8 cellular contexts compared by ENCODE assay signal in genomic region chr6:156719720-156720563, GRCh38. TPM values are rescaled to one million over a fixed set of nuclear protein-coding genes. Genes with fewer than 3 reads are reported as not detected.
DNase-seq lines count a peak whose midpoint lies in the region; ATAC-seq and TF ChIP-seq lines count a peak whose summit lies in the region.

No MANE protein-coding gene starts in this region.

- CTCF ChIA-PET in activated CD4-positive, alpha-beta memory T cell treated with anti-CD3 and anti-CD28 coated beads for 36 hours (lab: Charles Lee), result interaction anchor here (1.2 to 1.8 kb wide), 2 partner anchors 20 to 34 kb away, joined by 3 to 5 read pairs; no protein-coding TSS in a partner anchor

- peak; percentile 71 for ATAC-seq in GM23338

- H3F3A ChIP-seq in GM23338 (replicated peaks; ENCODE audit: low read depth) (peaks cover 20% of the 10 kb centered on the region), MM.1S (ENCODE audit: insufficient read depth, low read length) (0 out of 2 replicates have a peak, but pooled peaks cover 7% of the 10 kb centered on the region)

- peaks cover 35% of the 10 kb centered on the region for H3K4me1 Mint-ChIP-seq in GM23338
- H3K4me1 Mint-ChIP-seq in activated CD4-positive, alpha-beta memory T cell treated with anti-CD3 and anti-CD28 coated beads for 36 hours (ENCODE audit: low read depth), result peaks cover 17% of the 10 kb centered on the region

- H3K9me2 ChIP-seq in GM23338 (ENCODE audit: insufficient read depth) (0 out of 2 replicates have a peak, but pooled peaks cover 4% of the 10 kb centered on the region), MM.1S (replicated peaks; ENCODE audit: insufficient read depth, low read length) (no peaks in the 10 kb centered on the region)

- H3K9me3 Mint-ChIP-seq in GM23338, result peaks cover 6% of the 10 kb centered on the region; the same call in 1 of the 3 replicates
- H3K9me3 Mint-ChIP-seq in activated CD4-positive, alpha-beta memory T cell treated with anti-CD3 and anti-CD28 coated beads for 36 hours, result no peaks in the 10 kb centered on the region

- H3K4me1 ChIP-seq in ES-I3 (ENCODE audit: insufficient read depth, low read length) (peaks cover 17% of the 10 kb centered on the region), GM23338 (ENCODE audit: insufficient read depth) (peaks cover 37% of the 10 kb centered on the region), MM.1S (ENCODE audit: low read length) (peaks cover 8% of the 10 kb centered on the region)

- peaks cover 20% of the 10 kb centered on the region for H3K27me3 Mint-ChIP-seq in GM23338 (ENCODE audit: insufficient read depth, low read depth, poor library complexity)
- H3K27me3 Mint-ChIP-seq in activated CD4-positive, alpha-beta memory T cell treated with anti-CD3 and anti-CD28 coated beads for 36 hours, result no peaks in the 10 kb centered on the region

- no peaks in the 10 kb centered on the region for H3K27me3 ChIP-seq in GM23338 (ENCODE audit: insufficient read depth)
- H3K27me3 ChIP-seq in MM.1S (replicated peaks; ENCODE audit: insufficient read depth, low read length), result no peaks in the 10 kb centered on the region

- H3K9ac ChIP-seq in ES-I3 (ENCODE audit: low read depth, low read length), result peak overlapping the region; percentile 34
- H3K9ac ChIP-seq in MM.1S (ENCODE audit: low read length), result peak overlapping the region; percentile 28; the same call in 1 of the 2 replicates

- H3K9me3 ChIP-seq in ES-I3 (ENCODE audit: control insufficient read depth, insufficient read depth, low read length) (no peaks in the 10 kb centered on the region), MM.1S (replicated peaks; ENCODE audit: insufficient read depth, low read length) (no peaks in the 10 kb centered on the region)

- 0 out of 3 replicates have a peak, but pooled peaks cover 6% of the 10 kb centered on the region for H3K36me3 Mint-ChIP-seq in GM23338 (ENCODE audit: low read depth)
- no peaks in the 10 kb centered on the region for H3K36me3 Mint-ChIP-seq in activated CD4-positive, alpha-beta memory T cell treated with anti-CD3 and anti-CD28 coated beads for 36 hours

- intact Hi-C loops in activated CD4-positive, alpha-beta memory T cell treated with anti-CD3 and anti-CD28 coated beads for 36 hours (cut with micrococcal nuclease), result loop anchor here (2.0 kb wide), 2 partner anchors 33 to 57 kb away; partner anchors contain the start of gene ARID1B

- H2AFZ ChIP-seq in GM23338 (peak overlapping the region; percentile 97), MM.1S (ENCODE audit: low read length) (peak overlapping the region; percentile 81)

- peak; percentile 86 for DNase-seq in GM23338 (ENCODE audit: low spot score)
- DNase-seq in MM.1S, result peak; percentile 76
- DNase-seq in activated CD4-positive, alpha-beta memory T cell treated with anti-CD3 and anti-CD28 coated beads for 36 hours, result peak; percentile 80
- peak; percentile 39 to 84 for DNase-seq in dermis microvascular lymphatic vessel endothelial cell (ENCODE audit: low read depth in 2 of 2)
- DNase-seq in medulla oblongata (ENCODE audit: extremely low spot score), result peak; percentile 79
- DNase-seq in stimulated activated CD4-positive, alpha-beta T cell treated with anti-CD3 and anti-CD28 coated beads, TNF-alpha, amount 100 ng/mL, for 48 hours (ENCODE audit: low read depth in 3 of 3), result peak; percentile 41 to 58 (median 46)
- no peak for DNase-seq in NCI-H524 treated with DMSO at 0.1 percent for 48 hours (lab: John Stamatoyannopoulos, UW)

- H3K4me2 ChIP-seq in GM23338, result peak overlapping the region; percentile 45
- peak overlapping the region; percentile 72 for H3K4me2 ChIP-seq in MM.1S (ENCODE audit: low read depth, low read length)

- H3K4me3 ChIP-seq in GM23338 (peak overlapping the region; percentile 43), MM.1S (ENCODE audit: low read length) (peak overlapping the region; percentile 48; the same call in 1 of the 2 replicates)

- no peak overlapping the region; the same call in 2 of the 3 replicates for H3K4me3 Mint-ChIP-seq in GM23338
- peak overlapping the region; percentile 70 for H3K4me3 Mint-ChIP-seq in activated CD4-positive, alpha-beta memory T cell treated with anti-CD3 and anti-CD28 coated beads for 36 hours

- H3K27ac ChIP-seq in GM23338 (ENCODE audit: low read depth) (peak overlapping the region; percentile 90), MM.1S (ENCODE audit: low read length) (peak overlapping the region; percentile 47; the same call in 1 of the 2 replicates)

- TF ChIP-seq CTCF in GM23338 (conservative IDR thresholded peaks at IDR 0.05; ENCODE audit: low read depth in 2 of 2) (no peak), MM.1S (IDR thresholded peaks at IDR 0.05; ENCODE audit: low read length) (no peak)

- H3K36me3 ChIP-seq in ES-I3 (ENCODE audit: insufficient read depth, low read length) (no peaks in the 10 kb centered on the region), GM23338 (ENCODE audit: insufficient read depth) (no peaks in the 10 kb centered on the region), MM.1S (replicated peaks; ENCODE audit: insufficient read depth, low read length) (no peaks in the 10 kb centered on the region)

- peak overlapping the region; percentile 74; the same call in 1 of the 2 replicates for H3K27ac Mint-ChIP-seq in GM23338
- H3K27ac Mint-ChIP-seq in activated CD4-positive, alpha-beta memory T cell treated with anti-CD3 and anti-CD28 coated beads for 36 hours, result peak overlapping the region; percentile 54

- POLR2A ChIA-PET in activated CD4-positive, alpha-beta memory T cell treated with anti-CD3 and anti-CD28 coated beads for 36 hours (lab: Charles Lee), result interaction anchor here (1.0 to 1.2 kb wide), 2 partner anchors 57 to 59 kb away, joined by 4 read pairs; partner anchors contain the start of gene ARID1B

- no peaks in the 10 kb centered on the region for H3K79me2 ChIP-seq in GM23338 (replicated peaks; ENCODE audit: insufficient read depth)
- H3K79me2 ChIP-seq in MM.1S (ENCODE audit: low read length), result no peaks in the 10 kb centered on the region

- H4K20me1 ChIP-seq in GM23338 (replicated peaks; ENCODE audit: insufficient read depth) (no peaks in the 10 kb centered on the region), MM.1S (ENCODE audit: insufficient read depth, low read length) (no peaks in the 10 kb centered on the region)

TF ChIP-seq in GM23338, 12 proteins besides CTCF, POLR2A, EP300 and RAD21 (continues in another document):
- no peak for TF ChIP-seq EZH2 (IDR thresholded peaks at IDR 0.05; ENCODE audit: low read depth, unreplicated experiment)
- TF ChIP-seq STAT1 (IDR thresholded peaks at IDR 0.05; ENCODE audit: unreplicated experiment), result no peak
- no peak for TF ChIP-seq ZNF331 (CRISPR knock-in tag; IDR thresholded peaks at IDR 0.05; ENCODE audit: low read depth)
- TF ChIP-seq POLR2AphosphoS5 (IDR thresholded peaks at IDR 0.05; ENCODE audit: low read depth), result no peak

RNA-seq across cellular contexts. Expression of gene ARID1B, which starts 57.2 kb away (rescaled TPM):
- 72.2 and 82.4 TPM in 2 replicates for total RNA-seq in GM23338 (2014; rRNA removed; shearing (Covaris generic))
- polyA plus RNA-seq in GM23338 (2016; fragmentation: Nextera tagmentation; extraction: Ambion mirVana), result 53.3 and 59.3 TPM in 2 replicates
- total RNA-seq in activated CD4-positive, alpha-beta memory T cell treated with anti-CD3 and anti-CD28 coated beads for 36 hours, result 10 to 100 TPM; 39.0 to 41.5 TPM
- 22.0 and 38.2 TPM in 2 replicates for total RNA-seq in dermis microvascular lymphatic vessel endothelial cell
